9 cellular contexts compared by ENCODE assay signal in the genomic region with DNA sequence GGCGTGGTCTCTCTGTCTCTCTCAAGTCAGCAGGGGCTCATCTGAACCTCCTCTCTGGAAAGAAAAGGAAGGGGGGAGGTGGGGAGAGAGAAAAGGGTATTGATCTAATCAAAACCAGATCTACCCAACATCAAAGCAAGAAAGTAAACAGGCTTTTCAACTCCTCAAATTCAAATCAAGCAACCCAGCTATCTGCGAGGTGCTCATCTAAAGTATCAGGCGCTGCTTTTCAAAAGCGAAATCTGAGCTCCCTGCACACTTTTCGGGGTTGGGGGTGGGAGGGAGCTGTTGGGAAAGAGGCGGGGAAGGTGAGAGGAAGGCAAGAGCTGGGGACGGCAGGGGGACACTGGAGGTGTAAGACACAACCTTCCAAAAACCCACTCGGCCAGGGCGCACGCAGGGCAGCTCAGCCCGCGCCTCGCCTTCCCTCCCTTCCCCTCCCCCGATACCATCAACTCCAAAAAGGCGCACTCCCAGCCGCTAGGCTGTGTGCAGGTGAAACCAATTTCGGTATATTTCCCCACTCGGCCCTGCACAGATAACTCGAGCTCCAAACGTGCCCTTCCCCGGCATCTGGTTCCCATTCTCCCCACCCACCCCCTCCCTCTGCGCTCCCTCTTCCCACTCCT. TPM values are rescaled to one million over a fixed set of nuclear protein-coding genes. Genes with fewer than 3 reads are reported as not detected.
DNase-seq lines count a peak whose midpoint lies in the region; FAIRE-seq and TF ChIP-seq lines count a peak whose summit lies in the region.
"Had no signal": no experiment of that assay in that cellular context is flagged by ENCODE, and none has a peak within 500 bp of the region (broad histone marks: within the 10 kb centered on the region; RNA-seq: fewer than 3 reads in every experiment).

No MANE protein-coding gene starts in this region.

- peaks cover 27% of the 10 kb centered on the region for H3K4me1 ChIP-seq in HUES48 (ENCODE audit: control insufficient read depth, insufficient read depth, low read length)
- peaks cover 17% of the 10 kb centered on the region for H3K4me1 ChIP-seq in neural progenitor cell
- no peaks in the 10 kb centered on the region for H3K4me1 ChIP-seq in BE2C

- no peaks in the 10 kb centered on the region for H3K9me3 Mint-ChIP-seq in neural progenitor cell
- H3K9me3 Mint-ChIP-seq: stimulated activated naive CD8-positive, alpha-beta T cell treated with anti-CD3 and anti-CD28 coated beads, Interleukin-15, Interleukin-2, amounts not matched to agents 100 ng/mL and 50 ng/mL, for 24 hours had no signal

- no peak overlapping the region for H2AFZ ChIP-seq in neural progenitor cell (replicated peaks)

- H3K79me2 ChIP-seq in neural progenitor cell (ENCODE audit: low read depth): no peaks in the 10 kb centered on the region

- peaks cover 8% of the 10 kb centered on the region for H3K36me3 Mint-ChIP-seq in neural progenitor cell

- no peaks in the 10 kb centered on the region for H4K20me1 ChIP-seq in neural progenitor cell (ENCODE audit: low read depth)

- H3K4me3 Mint-ChIP-seq in neural progenitor cell: no peak overlapping the region
- H3K4me3 Mint-ChIP-seq: stimulated activated naive CD8-positive, alpha-beta T cell treated with anti-CD3 and anti-CD28 coated beads, Interleukin-15, Interleukin-2, amounts not matched to agents 100 ng/mL and 50 ng/mL, for 24 hours had no signal

- H3K4me2 ChIP-seq in neural progenitor cell: peak overlapping the region; percentile 91

- DNase-seq in AG10803 (ENCODE audit: low read depth) (no peak), coronary artery (ENCODE audit: low spot score) (no peak), neural progenitor cell (ENCODE audit: low spot score) (peak; percentile 51), SHP77 (lab: John Stamatoyannopoulos, UW) (no peak), OCI-M1 (lab: John Stamatoyannopoulos, UW) (no peak), BE2C (no peak), GM12892 (ENCODE audit: insufficient read length) (no peak)

- peaks cover 21% of the 10 kb centered on the region for H3K4me1 Mint-ChIP-seq in neural progenitor cell

- TF ChIP-seq CTCF in AG10803 (conservative IDR thresholded peaks at IDR 0.05; ENCODE audit: low read length) (no peak), coronary artery (IDR thresholded peaks at IDR 0.05) (no peak), neural progenitor cell (IDR thresholded peaks at IDR 0.05) (no peak), BE2C (IDR thresholded peaks at IDR 0.05; ENCODE audit: low read depth, low read length) (no peak)

- H3K36me3 ChIP-seq in HUES48 (ENCODE audit: control insufficient read depth, insufficient read depth, low read length) (peaks cover 16% of the 10 kb centered on the region), neural progenitor cell (no peaks in the 10 kb centered on the region), BE2C (no peaks in the 10 kb centered on the region)

- H3K27ac ChIP-seq in HUES48 (ENCODE audit: low read depth, low read length) (peak overlapping the region; percentile 42), coronary artery (peak overlapping the region; percentile 86 to 95), neural progenitor cell (no peak overlapping the region)

- FAIRE-seq in GM12892 (lab: Jason Lieb, UNC): no peak

- no peak for TF ChIP-seq POLR2A in GM12892 (IDR thresholded peaks at IDR 0.05; ENCODE audit: low read depth, low read length)

- no peak overlapping the region; the same call in 1 of the 2 replicates for H3K9ac ChIP-seq in HUES48 (ENCODE audit: low read depth, low read length)
- H3K9ac ChIP-seq in neural progenitor cell: no peak overlapping the region

- no peaks in the 10 kb centered on the region for H3K9me3 ChIP-seq in HUES48 (ENCODE audit: control insufficient read depth, insufficient read depth, low read length)
- H3K9me3 ChIP-seq in neural progenitor cell (ENCODE audit: low read depth): no peaks in the 10 kb centered on the region
- H3K9me3 ChIP-seq in BE2C: peaks cover 3% of the 10 kb centered on the region; the same call in 1 of the 2 replicates

- H3K27me3 Mint-ChIP-seq in neural progenitor cell (ENCODE audit: insufficient read depth, low read depth): peaks cover 11% of the 10 kb centered on the region

- H3K27me3 ChIP-seq in HUES48 (ENCODE audit: control insufficient read depth, insufficient read depth, low read length) (no peaks in the 10 kb centered on the region; the same call in 1 of the 2 replicates), neural progenitor cell (peaks cover 5% of the 10 kb centered on the region), BE2C (peaks cover 52% of the 10 kb centered on the region)

- peaks cover 13% of the 10 kb centered on the region for H3F3A ChIP-seq in neural progenitor cell (ENCODE audit: low read depth)

- H3K27ac Mint-ChIP-seq in neural progenitor cell: peak overlapping the region; percentile 96
- H3K27ac Mint-ChIP-seq: stimulated activated naive CD8-positive, alpha-beta T cell treated with anti-CD3 and anti-CD28 coated beads, Interleukin-15, Interleukin-2, amounts not matched to agents 100 ng/mL and 50 ng/mL, for 24 hours had no signal

- peak overlapping the region; percentile 71 for H3K4me3 ChIP-seq in AG10803 (ENCODE audit: low read length)
- H3K4me3 ChIP-seq in HUES48 (ENCODE audit: low read depth, low read length): peak overlapping the region; percentile 90
- no peak overlapping the region for H3K4me3 ChIP-seq in coronary artery
- H3K4me3 ChIP-seq in neural progenitor cell: peak overlapping the region; percentile 95
- H3K4me3 ChIP-seq in BE2C (ENCODE audit: low read depth, low read length): no peak overlapping the region

RNA-seq across cellular contexts. Expression of gene AXIN2, which starts 2.7 kb away (rescaled TPM):
- 21.8 and 22.0 TPM in 2 replicates for total RNA-seq in neural progenitor cell (ENCODE audit: low replicate concordance)
- polyA plus RNA-seq in BE2C (2012; ENCODE audit: insufficient read depth, insufficient read length, low read depth): 1.0 TPM
- 0.34 TPM for polyA plus RNA-seq in GM12892 (2012; ENCODE audit: missing spikeins)

Comparison
In these comparisons a context has a peak if more than half of its experiments do, and no peak if none do; other contexts are left out.
1. H3K4me3 ChIP-seq: peak in AG10803 (single experiment), HUES48 (single experiment) and neural progenitor cell (single experiment); none in coronary artery (single experiment) and BE2C (single experiment).